In genomic region chr17:57210224-57210553, GRCh38 we compare ENCODE assay signal across 23 cellular contexts. TPM values are rescaled to one million over a fixed set of nuclear protein-coding genes. Genes with fewer than 3 reads are reported as not detected.
A peak's percentile ranks its signal among the peaks of the same experiment; 100 is the strongest.
DNase-seq lines count a peak whose midpoint lies in the region; ATAC-seq, FAIRE-seq and TF ChIP-seq lines count a peak whose summit lies in the region.
"Had no signal": no experiment of that assay in that cellular context is flagged by ENCODE, and none has a peak within 500 bp of the region (broad histone marks: within the 10 kb centered on the region; RNA-seq: fewer than 3 reads in every experiment).

No MANE protein-coding gene starts in this region.

- RAD21 ChIA-PET in HCT116 (lab: Charles Lee; ENCODE audit: low non-redundant PET in 1 of 2, low total read pairs in 2 of 2, uncharacterized antibody in 2 of 2, unreplicated experiment in 2 of 2) = interaction anchor here in 1 of 2 experiments (0.6 kb wide), 1 partner anchor 539 kb away, joined by 3 read pairs; no protein-coding TSS in a partner anchor

- peak overlapping the region; percentile 46 for H3K4me2 ChIP-seq in HCT116 (ENCODE audit: low read length)

- no peak overlapping the region for H3K4me3 ChIP-seq in HCT116 (replicated peaks in 1 of 2; ENCODE audit: low read depth in 1 of 2, low read length in 2 of 2)
- H3K4me3 ChIP-seq in epithelial cell of proximal tubule (ENCODE audit: low read depth, low read length) = no peak overlapping the region
- H3K4me3 ChIP-seq: skin epidermis, thyroid gland had no signal

- no peaks in the 10 kb centered on the region for H3K9me2 ChIP-seq in HCT116 (ENCODE audit: insufficient read depth)

- FAIRE-seq in urothelium cell line (lab: Jason Lieb, UNC) = no peak

- no peak overlapping the region for H3K9ac ChIP-seq in HCT116 (ENCODE audit: low read length)

- DNase-seq in HCT116 (ENCODE audit: low read depth, low spot score) (peak; percentile 70), RWPE1 (ENCODE audit: low spot score) (peak; percentile 61), epithelial cell of proximal tubule (ENCODE audit: low read depth) (peak; percentile 35), urothelium cell line (ENCODE audit: low spot score) (peak; percentile 32), CD14-positive monocyte (ENCODE audit: low spot score) (no peak), NCI-H69 (lab: John Stamatoyannopoulos, UW) (no peak), NCI-H526 treated with DMSO at 0.1 percent for 48 hours (lab: John Stamatoyannopoulos, UW) (no peak)
- DNase-seq: activated CD8-positive, alpha-beta T cell treated with anti-CD3 and anti-CD28 coated beads for 36 hours; activated naive CD4-positive, alpha-beta T cell treated with anti-CD3 and anti-CD28 coated beads for 36 hours; activated T-cell treated with anti-CD3 and anti-CD28 coated beads, Interleukin-2, amount 50 U/mL, for 1 hour; anterior cingulate cortex; Caco-2; cerebellar nuclear complex; IMR-90; NCI-H1436 treated with DMSO at 0.1 percent for 48 hours; NCI-H2171 treated with DMSO at 0.1 percent for 48 hours; NCI-H748 treated with DMSO at 0.1 percent for 48 hours; posterior cingulate gyrus; stimulated activated naive CD8-positive, alpha-beta T cell treated with anti-CD3 and anti-CD28 coated beads, Interleukin-15, Interleukin-2, amounts not matched to agents 100 U/mL and 50 U/mL, for 24 hours; T1000; thyroid gland had no signal

- H3K4me1 ChIP-seq in HCT116 (ENCODE audit: control insufficient read depth in 1 of 2, insufficient read depth in 2 of 2, low read length in 2 of 2) = peaks cover 7 to 31% of the 10 kb centered on the region in 2 experiments
- H3K4me1 ChIP-seq: Caco-2, thyroid gland had no signal

- H3K36me3 ChIP-seq in HCT116 (ENCODE audit: control insufficient read depth in 1 of 2, insufficient read depth in 2 of 2, low read length in 2 of 2) = no peaks in the 10 kb centered on the region
- H3K36me3 ChIP-seq: thyroid gland had no signal

- peak; percentile 78 for ATAC-seq in HCT116
- ATAC-seq: activated CD8-positive, alpha-beta T cell treated with anti-CD3 and anti-CD28 coated beads for 36 hours; stimulated activated naive CD8-positive, alpha-beta T cell treated with anti-CD3 and anti-CD28 coated beads, Interleukin-15, Interleukin-2, amounts not matched to agents 100 U/mL and 50 U/mL, for 24 hours had no signal

- peaks cover 8% of the 10 kb centered on the region for H3K4me1 Mint-ChIP-seq in CD14-positive monocyte
- H3K4me1 Mint-ChIP-seq: B cell had no signal

- H3K36me3 Mint-ChIP-seq in CD14-positive monocyte = no peaks in the 10 kb centered on the region

- CTCF ChIA-PET in HCT116 (lab: Charles Lee) = interaction anchor here (1.3 kb wide), 1 partner anchor 33 kb away, joined by 9 read pairs; no protein-coding TSS in a partner anchor
- CTCF ChIA-PET in RWPE1 (lab: Yijun Ruan, JAX) = no interaction called here

- H3K27ac ChIP-seq in HCT116 (ENCODE audit: low read depth, low read length) = peak overlapping the region; percentile 10; the same call in 1 of the 2 replicates
- peak overlapping the region; percentile 82 for H3K27ac ChIP-seq in RWPE1
- H3K27ac ChIP-seq: skin epidermis, thyroid gland had no signal

- 0 out of 2 replicates have a peak, but pooled peaks have one; percentile 0 for TF ChIP-seq RAD21 in HCT116 (IDR thresholded peaks at IDR 0.05; ENCODE audit: low read depth)

- no peak for TF ChIP-seq POLR2A in HCT116 (IDR thresholded peaks at IDR 0.05; ENCODE audit: borderline replicate concordance, extremely low read depth, insufficient read depth, insufficient read length)

- peaks cover 0 to 6% (median 4%) of the 10 kb centered on the region in 3 donors for H3K27me3 Mint-ChIP-seq in CD14-positive monocyte (ENCODE audit: low read depth in 3 of 3)

- TF ChIP-seq CTCF in HCT116 (IDR thresholded peaks at IDR 0.05 in 2 of 3, conservative IDR thresholded peaks at IDR 0.05 in 1 of 3; ENCODE audit: borderline replicate concordance in 1 of 3, insufficient read depth in 1 of 3, low read depth in 2 of 3, low read length in 2 of 3) (no peak), RWPE1 (conservative IDR thresholded peaks at IDR 0.05; ENCODE audit: low read depth) (no peak), epithelial cell of proximal tubule (conservative IDR thresholded peaks at IDR 0.05; ENCODE audit: low read depth, low read length) (no peak), CD14-positive monocyte (IDR thresholded peaks at IDR 0.05) (no peak)

- no peaks in the 10 kb centered on the region for H3K9me3 ChIP-seq in HCT116 (ENCODE audit: control insufficient read depth in 1 of 2, insufficient read depth in 1 of 2, low read depth in 1 of 2, low read length in 2 of 2)
- H3K9me3 ChIP-seq: Caco-2, thyroid gland had no signal

- H3K27me3 ChIP-seq in HCT116 (ENCODE audit: insufficient read depth, low read length) = no peaks in the 10 kb centered on the region
- H3K27me3 ChIP-seq: thyroid gland had no signal

- POLR2A ChIA-PET in HCT116 (lab: Charles Lee) (no interaction called here), RWPE1 (lab: Yijun Ruan, JAX; ENCODE audit: low non-redundant PET) (no interaction called here)

- H3K27ac Mint-ChIP-seq in CD14-positive monocyte = no peak overlapping the region
- H3K27ac Mint-ChIP-seq: activated CD8-positive, alpha-beta T cell treated with anti-CD3 and anti-CD28 coated beads for 36 hours; activated naive CD4-positive, alpha-beta T cell treated with anti-CD3 and anti-CD28 coated beads for 36 hours; B cell had no signal

- no TSS peak for BruUV-seq in HCT116 (replicated peaks; lab: Mats Ljungman, UMichigan)

- H3K79me2 ChIP-seq in HCT116 (ENCODE audit: insufficient read depth, low read length) = no peaks in the 10 kb centered on the region

- H4K20me1 ChIP-seq in HCT116 (ENCODE audit: insufficient read depth) = no peaks in the 10 kb centered on the region

- H3K9me3 Mint-ChIP-seq in CD14-positive monocyte = peaks cover 3 to 30% (median 18%) of the 10 kb centered on the region in 7 donors

- peak overlapping the region; percentile 1 for H2AFZ ChIP-seq in HCT116 (ENCODE audit: low read depth, low read length, poor library complexity, severe bottlenecking)

- no peak overlapping the region for H3K4me3 Mint-ChIP-seq in CD14-positive monocyte
- H3K4me3 Mint-ChIP-seq: activated CD8-positive, alpha-beta T cell treated with anti-CD3 and anti-CD28 coated beads for 36 hours; activated naive CD4-positive, alpha-beta T cell treated with anti-CD3 and anti-CD28 coated beads for 36 hours; B cell had no signal

- intact Hi-C loops in HCT116 (cut with micrococcal nuclease) (no loop called here), CD14-positive monocyte (cut with micrococcal nuclease) (no loop called here)

TF ChIP-seq in HCT116, 20 proteins besides CTCF, POLR2A, EP300 and RAD21:
- peak; percentile 58 for TF ChIP-seq SP1 (IDR thresholded peaks at IDR 0.05; ENCODE audit: low read depth)
- TF ChIP-seq EZH2phosphoT487 (IDR thresholded peaks at IDR 0.05; ENCODE audit: borderline replicate concordance) = no peak
- TF ChIP-seq, protein P1, sequence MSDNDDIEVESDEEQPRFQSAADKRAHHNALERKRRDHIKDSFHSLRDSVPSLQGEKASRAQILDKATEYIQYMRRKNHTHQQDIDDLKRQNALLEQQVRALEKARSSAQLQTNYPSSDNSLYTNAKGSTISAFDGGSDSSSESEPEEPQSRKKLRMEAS (IDR thresholded peaks at IDR 0.05) = 0 out of 2 replicates have a peak, but pooled peaks have one; percentile 22
- TF ChIP-seq SRF (IDR thresholded peaks at IDR 0.05; ENCODE audit: low read depth) = peak; percentile 83
- no peak for TF ChIP-seq ZNF274 (IDR thresholded peaks at IDR 0.05; ENCODE audit: low read depth, low read length)
- peak; percentile 40 for TF ChIP-seq CEBPB (IDR thresholded peaks at IDR 0.05; ENCODE audit: low read depth)
- TF ChIP-seq FOSL1 (IDR thresholded peaks at IDR 0.05; ENCODE audit: low read depth) = peak; percentile 90
- no peak for TF ChIP-seq POLR2AphosphoS5 (IDR thresholded peaks at IDR 0.05; ENCODE audit: low read depth, low read length)
- TF ChIP-seq JUND (IDR thresholded peaks at IDR 0.05) = peak; percentile 75
- peak; percentile 10; the same call in 1 of the 2 replicates for TF ChIP-seq SIN3A (IDR thresholded peaks at IDR 0.05; ENCODE audit: low read depth)

RNA-seq across cellular contexts. Expression of gene MSI2, which starts 46.1 kb away (rescaled TPM):
- 137 TPM for total RNA-seq in HCT116 (2021; ENCODE audit: unreplicated experiment)
- 36.6 and 46.1 TPM in 2 replicates for polyA plus RNA-seq in HCT116 (2012)
- 26.3 and 26.6 TPM in 2 replicates for total RNA-seq in epithelial cell of proximal tubule
- polyA plus RNA-seq in CD14-positive monocyte = under 1 TPM; 0.20 to 0.37 TPM

Comparison
In these comparisons a context has a peak if more than half of its experiments do, and no peak if none do; other contexts are left out.
1. DNase-seq: peak in HCT116 (single experiment), RWPE1 (single experiment), epithelial cell of proximal tubule (single experiment) and urothelium cell line (single experiment); none in CD14-positive monocyte (single experiment), NCI-H69 (single experiment) and NCI-H526 treated with DMSO at 0.1 percent for 48 hours (single experiment).